In genomic region chr6:46175976-46176375, GRCh38 we compare ENCODE assay signal across 1 cellular context.
TF ChIP-seq lines count a peak whose summit lies in the region.

No MANE protein-coding gene starts in this region.

TF ChIP-seq in HepG2, 621 proteins besides CTCF, POLR2A, EP300 and RAD21 (continued from another document):
- no peak for TF ChIP-seq HBP1 (CRISPR knock-in tag; IDR thresholded peaks at IDR 0.05; ENCODE audit: low read depth)
- TF ChIP-seq ZNF781 (CRISPR knock-in tag; IDR thresholded peaks at IDR 0.05; ENCODE audit: borderline replicate concordance, not compliant biosample characterization), result no peak
- TF ChIP-seq TP53 (CRISPR knock-in tag; conservative IDR thresholded peaks at IDR 0.05), result no peak
- no peak for TF ChIP-seq RAD51 (IDR thresholded peaks at IDR 0.05; ENCODE audit: borderline replicate concordance)
- TF ChIP-seq RFXAP (CRISPR knock-in tag; IDR thresholded peaks at IDR 0.05; ENCODE audit: borderline replicate concordance), result no peak
- TF ChIP-seq SMC3 (IDR thresholded peaks at IDR 0.05; ENCODE audit: low read length), result no peak
- no peak for TF ChIP-seq REST (IDR thresholded peaks at IDR 0.05; ENCODE audit: borderline replicate concordance in 1 of 2, low read depth in 1 of 2, low read length in 2 of 2)
- TF ChIP-seq CCDC6 (CRISPR knock-in tag; IDR thresholded peaks at IDR 0.05), result no peak
- TF ChIP-seq HOXA3 (CRISPR knock-in tag; IDR thresholded peaks at IDR 0.05), result no peak
- TF ChIP-seq PCBP2 (optimal IDR thresholded peaks at IDR 0.05; ENCODE audit: low read depth, low read length, poor library complexity, severe bottlenecking), result no peak
- no peak for TF ChIP-seq JARID2 (CRISPR knock-in tag; IDR thresholded peaks at IDR 0.05; ENCODE audit: insufficient replicate concordance)
- TF ChIP-seq FOXP4 (CRISPR knock-in tag; IDR thresholded peaks at IDR 0.05), result no peak
- no peak for TF ChIP-seq TFAP4 (IDR thresholded peaks at IDR 0.05; ENCODE audit: borderline replicate concordance, low read depth)
- no peak for TF ChIP-seq ZNF619 (CRISPR knock-in tag; IDR thresholded peaks at IDR 0.05)
- no peak for TF ChIP-seq SMYD3 (CRISPR knock-in tag; IDR thresholded peaks at IDR 0.05)
- no peak for TF ChIP-seq CERS6 (CRISPR knock-in tag; IDR thresholded peaks at IDR 0.05)
- no peak for TF ChIP-seq ZEB1 (IDR thresholded peaks at IDR 0.05; ENCODE audit: insufficient replicate concordance, low read depth)
- no peak for TF ChIP-seq ZNF17 (CRISPR knock-in tag; IDR thresholded peaks at IDR 0.05)
